Comparison of ENCODE assay signal across 9 cellular contexts in the genomic region with DNA sequence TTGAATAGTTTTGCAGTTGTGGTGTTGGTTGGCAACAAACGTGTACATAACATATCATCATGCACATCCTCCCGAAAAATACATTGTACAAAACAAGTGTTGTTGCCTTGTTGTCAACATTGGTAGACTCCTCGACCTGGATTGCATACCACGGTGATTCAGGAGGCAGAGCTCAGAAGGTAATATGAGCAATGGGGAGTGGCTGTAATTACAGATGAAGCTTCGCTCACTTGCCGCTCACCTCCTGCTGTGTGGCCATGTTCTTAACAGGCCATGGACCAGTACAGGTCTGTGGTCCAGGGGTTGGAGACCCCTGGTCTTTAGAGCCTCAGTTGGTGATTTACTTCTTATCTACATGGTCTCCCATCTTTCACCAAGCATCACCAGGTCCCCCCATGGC.
"Had no signal": no experiment of that assay in that cellular context is flagged by ENCODE, and none has a peak within 500 bp of the region (broad histone marks: within the 10 kb centered on the region; RNA-seq: fewer than 3 reads in every experiment).

No MANE protein-coding gene starts in this region.

- H3K4me3 Mint-ChIP-seq: GM23338, H9, HFFc6 had no signal

- H3K27ac ChIP-seq: GM23248 had no signal

- H3K4me3 ChIP-seq: GM23248, GM23338, HAP-1 had no signal

- H3K4me1 ChIP-seq: HAP-1 had no signal

- H3K4me1 Mint-ChIP-seq: GM23338, H9 had no signal

- H3K9me3 ChIP-seq: HAP-1 had no signal

- H3K27ac Mint-ChIP-seq: GM23338, H9, HFFc6 had no signal

- H3K9me3 Mint-ChIP-seq: GM23338, H9 had no signal

- H3K36me3 ChIP-seq: HAP-1 had no signal

- ATAC-seq: GM23338, HCT116 had no signal

- DNase-seq: GM23248, GOT3, H7, H9, HCEC 1CT, HFFc6 had no signal
